Comparison of ENCODE assay signal across 9 cellular contexts in the genomic region with DNA sequence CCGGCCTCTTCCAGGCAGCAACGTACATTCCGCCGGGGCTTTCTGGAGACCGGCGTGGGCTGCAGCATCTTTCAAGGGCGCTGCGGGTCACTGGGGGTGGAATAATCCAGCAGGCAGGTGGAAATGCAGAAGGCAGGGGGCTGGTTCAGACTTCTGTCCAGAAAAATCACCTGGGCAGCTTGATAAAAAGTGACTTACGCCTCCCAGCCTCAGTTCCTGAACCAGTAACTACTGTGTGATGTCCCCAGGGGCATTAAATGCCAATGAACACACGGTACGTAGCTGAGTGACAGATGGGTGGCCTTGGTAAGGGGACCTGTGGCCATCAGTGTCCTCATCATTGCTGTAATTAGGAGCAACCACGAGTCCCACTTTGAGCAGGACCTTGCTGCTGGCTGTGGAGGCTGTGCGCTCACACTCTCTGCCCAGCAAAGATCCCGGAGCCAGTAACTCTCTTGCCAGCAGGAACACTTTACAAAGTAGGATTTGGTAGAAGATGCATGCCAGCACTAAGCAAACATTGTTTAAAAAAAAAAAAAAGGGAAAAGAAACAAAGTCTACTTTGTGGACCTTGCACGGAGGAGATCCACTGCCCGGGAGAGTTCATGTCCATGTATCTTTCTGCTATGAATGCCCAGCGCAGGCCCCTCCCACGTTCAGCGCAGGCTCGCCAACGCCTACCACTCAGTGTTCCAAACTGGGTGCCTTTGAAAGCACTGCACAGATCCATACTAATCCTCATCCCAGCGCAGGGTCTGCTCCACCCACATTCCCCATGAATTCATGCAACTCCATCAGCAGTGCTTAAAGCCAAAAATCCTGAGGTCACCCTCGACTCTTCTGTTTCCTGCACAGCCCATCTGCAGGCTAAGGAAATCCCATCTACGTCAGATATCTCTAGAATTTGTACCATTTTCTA.
DNase-seq lines count a peak whose midpoint lies in the region; ATAC-seq and TF ChIP-seq lines count a peak whose summit lies in the region.
"Had no signal": no experiment of that assay in that cellular context is flagged by ENCODE, and none has a peak within 500 bp of the region (broad histone marks: within the 10 kb centered on the region; RNA-seq: fewer than 3 reads in every experiment).

No MANE protein-coding gene starts in this region.

- peak overlapping the region; percentile 17 for H2AK5ac ChIP-seq in mesenchymal stem cell (ENCODE audit: low read length, severe bottlenecking)

- H3K9me3 Mint-ChIP-seq in activated CD4-positive, alpha-beta memory T cell treated with anti-CD3 and anti-CD28 coated beads for 36 hours: no peaks in the 10 kb centered on the region

- no peak for ATAC-seq in HG03565 (IDR thresholded peaks at IDR 0.05; ENCODE audit: unreplicated experiment)

- peak overlapping the region; percentile 62 for H4K91ac ChIP-seq in mesenchymal stem cell (ENCODE audit: low read length)

- peak overlapping the region; percentile 96 for H3K27ac ChIP-seq in coronary artery
- no peak overlapping the region for H3K27ac ChIP-seq in mesenchymal stem cell (ENCODE audit: low read length, poor library complexity, severe bottlenecking)
- H3K27ac ChIP-seq in suprapubic skin: peak overlapping the region; percentile 91
- H3K27ac ChIP-seq: RWPE1 had no signal

- H3K23ac ChIP-seq in mesenchymal stem cell (ENCODE audit: low read length in 2 of 2): no peak overlapping the region

- POLR2A ChIA-PET in activated CD4-positive, alpha-beta memory T cell treated with anti-CD3 and anti-CD28 coated beads for 36 hours (lab: Charles Lee): no interaction called here

- H3K18ac ChIP-seq in mesenchymal stem cell (ENCODE audit: low read depth in 1 of 2, low read length in 2 of 2): peak overlapping the region; percentile 5 to 48

- TF ChIP-seq CTCF in coronary artery (IDR thresholded peaks at IDR 0.05) (no peak), suprapubic skin (IDR thresholded peaks at IDR 0.05) (no peak)

- H2AFZ ChIP-seq in mesenchymal stem cell (ENCODE audit: low read depth, low read length): no peak overlapping the region

- H3K9me3 ChIP-seq in mesenchymal stem cell (ENCODE audit: control insufficient read depth, low read length) (no peaks in the 10 kb centered on the region), suprapubic skin (no peaks in the 10 kb centered on the region), HAP-1 (no peaks in the 10 kb centered on the region)

- H3K36me3 Mint-ChIP-seq in activated CD4-positive, alpha-beta memory T cell treated with anti-CD3 and anti-CD28 coated beads for 36 hours: peaks cover 1% of the 10 kb centered on the region

- H2BK12ac ChIP-seq in mesenchymal stem cell (ENCODE audit: low read length in 2 of 2): peak overlapping the region; percentile 59 to 67

- 92% methylated on average over 23 of the region's 24 CpGs for whole genome bisulfite sequencing in mesenchymal stem cell
- WGBS in suprapubic skin: 56% methylated on average over 24 of the region's 24 CpGs

- no peak overlapping the region for H3K4me3 Mint-ChIP-seq in activated CD4-positive, alpha-beta memory T cell treated with anti-CD3 and anti-CD28 coated beads for 36 hours

- H2BK5ac ChIP-seq in mesenchymal stem cell (ENCODE audit: low read depth, low read length, poor library complexity, severe bottlenecking): no peak overlapping the region

- H2BK120ac ChIP-seq in mesenchymal stem cell (ENCODE audit: low read depth, low read length): no peak overlapping the region

- DNase-seq in LHCN-M2 (ENCODE audit: low read depth): peak; percentile 27
- peak; percentile 79 for DNase-seq in coronary artery (ENCODE audit: low spot score)
- no peak for DNase-seq in mesenchymal stem cell
- DNase-seq in suprapubic skin (ENCODE audit: low spot score in 2 of 2): peak; percentile 77 to 84
- no peak for DNase-seq in activated CD4-positive, alpha-beta memory T cell treated with anti-CD3 and anti-CD28 coated beads for 36 hours
- no peak for DNase-seq in NCI-H524 treated with DMSO at 0.1 percent for 48 hours (lab: John Stamatoyannopoulos, UW)
- no peak for DNase-seq in HAP-1 (ENCODE audit: low spot score in 2 of 2)

- H3K9ac ChIP-seq in mesenchymal stem cell (ENCODE audit: low read length): peak overlapping the region; percentile 93

- CTCF ChIA-PET in activated CD4-positive, alpha-beta memory T cell treated with anti-CD3 and anti-CD28 coated beads for 36 hours (lab: Charles Lee): interaction anchor here (0.6 kb wide), 1 partner anchor 20 kb away, joined by 3 read pairs; no protein-coding TSS in a partner anchor

- H3K27me3 Mint-ChIP-seq in activated CD4-positive, alpha-beta memory T cell treated with anti-CD3 and anti-CD28 coated beads for 36 hours: no peaks in the 10 kb centered on the region

- H2BK15ac ChIP-seq in mesenchymal stem cell (ENCODE audit: low read depth, poor library complexity, severe bottlenecking): peak overlapping the region; percentile 68

- no peak overlapping the region for H3K4me2 ChIP-seq in mesenchymal stem cell (ENCODE audit: low read length, poor library complexity, severe bottlenecking)

- H3K4me1 Mint-ChIP-seq in activated CD4-positive, alpha-beta memory T cell treated with anti-CD3 and anti-CD28 coated beads for 36 hours (ENCODE audit: low read depth): peaks cover 63% of the 10 kb centered on the region

- intact Hi-C loops in activated CD4-positive, alpha-beta memory T cell treated with anti-CD3 and anti-CD28 coated beads for 36 hours (cut with micrococcal nuclease): no loop called here

- H3K79me1 ChIP-seq in mesenchymal stem cell (replicated peaks; ENCODE audit: low read length, poor library complexity, severe bottlenecking): peaks cover 44% of the 10 kb centered on the region

- H3K4ac ChIP-seq in mesenchymal stem cell (ENCODE audit: low read depth in 1 of 2, low read length in 2 of 2): no peak overlapping the region

- H3K4me1 ChIP-seq in mesenchymal stem cell (ENCODE audit: control insufficient read depth, insufficient read depth, low read depth, low read length) (peaks cover 41% of the 10 kb centered on the region), suprapubic skin (peaks cover 82% of the 10 kb centered on the region), HAP-1 (no peaks in the 10 kb centered on the region)

- H3K27me3 ChIP-seq in mesenchymal stem cell (ENCODE audit: control insufficient read depth in 1 of 2, insufficient read depth in 1 of 2, low read length in 2 of 2) (no peaks in the 10 kb centered on the region), suprapubic skin (no peaks in the 10 kb centered on the region), HAP-1 (ENCODE audit: low read depth) (no peaks in the 10 kb centered on the region)

- no peak for TF ChIP-seq EP300 in suprapubic skin (IDR thresholded peaks at IDR 0.05)

- H4K8ac ChIP-seq in mesenchymal stem cell (ENCODE audit: low read length): peak overlapping the region; percentile 20

- no peak for TF ChIP-seq POLR2A in suprapubic skin (IDR thresholded peaks at IDR 0.05)

- H3K36me3 ChIP-seq in mesenchymal stem cell (ENCODE audit: control insufficient read depth in 1 of 2, insufficient read depth in 2 of 2, low read depth in 1 of 2, low read length in 2 of 2) (peaks cover 0 to 3% of the 10 kb centered on the region in 2 experiments), suprapubic skin (no peaks in the 10 kb centered on the region), HAP-1 (replicated peaks) (no peaks in the 10 kb centered on the region)

- H3K27ac Mint-ChIP-seq in activated CD4-positive, alpha-beta memory T cell treated with anti-CD3 and anti-CD28 coated beads for 36 hours: no peak overlapping the region

- H3K14ac ChIP-seq in mesenchymal stem cell (ENCODE audit: low read length in 2 of 2): no peak overlapping the region

- in situ Hi-C loops in HAP-1 (cut with MboI; ENCODE audit: low sequenced_read_pairs): no loop called here

- peak overlapping the region; percentile 60 for H3K4me3 ChIP-seq in coronary artery
- H3K4me3 ChIP-seq in mesenchymal stem cell (ENCODE audit: insufficient read depth in 1 of 2, low read depth in 1 of 2, low read length in 2 of 2): peak overlapping the region in 1 of 2 experiments; percentile 71
- H3K4me3 ChIP-seq in suprapubic skin: no peak overlapping the region
- H3K4me3 ChIP-seq in HAP-1: no peak overlapping the region

Comparison
In these comparisons a context has a peak if more than half of its experiments do, and no peak if none do; other contexts are left out.
1. DNase-seq: peak in LHCN-M2 (single experiment), coronary artery (single experiment) and suprapubic skin (2 of 2); none in mesenchymal stem cell (single experiment), activated CD4-positive, alpha-beta memory T cell treated with anti-CD3 and anti-CD28 coated beads for 36 hours (single experiment), NCI-H524 treated with DMSO at 0.1 percent for 48 hours (single experiment) and HAP-1 (0 of 2).